22 cellular contexts compared by ENCODE assay signal in the genomic region with DNA sequence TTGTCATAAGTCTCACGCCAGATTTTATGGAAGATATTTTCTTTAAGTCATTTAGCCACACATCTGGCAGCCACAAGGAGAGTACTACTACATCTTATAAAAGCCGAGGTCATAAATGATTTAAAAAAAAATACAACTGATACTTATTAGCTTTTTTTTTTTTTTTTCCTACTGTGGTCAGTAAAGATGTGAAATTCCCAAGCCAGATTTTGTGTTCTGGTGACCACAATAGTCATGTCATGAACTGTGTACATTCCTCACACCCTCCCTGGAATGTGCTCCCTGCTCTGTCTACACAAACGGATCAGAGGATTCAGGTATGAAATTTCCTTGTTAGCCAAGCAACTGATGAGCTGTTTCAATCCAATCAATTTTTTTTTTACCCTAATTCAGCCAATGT. TPM values are rescaled to one million over a fixed set of nuclear protein-coding genes. Genes with fewer than 3 reads are reported as not detected.
DNase-seq lines count a peak whose midpoint lies in the region; ATAC-seq and TF ChIP-seq lines count a peak whose summit lies in the region.
"Had no signal": no experiment of that assay in that cellular context is flagged by ENCODE, and none has a peak within 500 bp of the region (broad histone marks: within the 10 kb centered on the region; RNA-seq: fewer than 3 reads in every experiment).

No MANE protein-coding gene starts in this region.

- no peak for TF ChIP-seq POLR2A in transverse colon (IDR thresholded peaks at IDR 0.05)

- no peak overlapping the region for H3K4me3 Mint-ChIP-seq in WTC11
- H3K4me3 Mint-ChIP-seq: natural killer cell treated with Interleukin-12 subunit alpha and Interleukin-12 subunit beta and Interleukin-15 and Interleukin-18, amount 100 ng/mL, for 72 hours had no signal

- peak overlapping the region; percentile 69 for H3K27ac ChIP-seq in cardiac muscle cell
- no peak overlapping the region for H3K27ac ChIP-seq in right cardiac atrium (ENCODE audit: low read length)
- no peak overlapping the region for H3K27ac ChIP-seq in transverse colon
- H3K27ac ChIP-seq: tibial artery had no signal

- TF ChIP-seq EP300 in transverse colon (IDR thresholded peaks at IDR 0.05; ENCODE audit: low read depth) = no peak

- intact Hi-C loops in right cardiac atrium (cut with DNase I) = no loop called here
- intact Hi-C loops in transverse colon (cut with DNase I; ENCODE audit: low total_unique reads) = no loop called here

- peaks cover 3% of the 10 kb centered on the region for H3K4me1 Mint-ChIP-seq in WTC11

- CTCF ChIA-PET in WTC11 (lab: Charles Lee) = interaction anchor here (0.8 kb wide), 1 partner anchor 48 kb away, joined by 3 read pairs; no protein-coding TSS in a partner anchor

- no peak overlapping the region for H3K4me3 ChIP-seq in cardiac muscle cell
- no peak overlapping the region for H3K4me3 ChIP-seq in right cardiac atrium (ENCODE audit: low read length)
- no peak overlapping the region for H3K4me3 ChIP-seq in fibroblast of villous mesenchyme (ENCODE audit: low read depth, low read length)
- no peak overlapping the region for H3K4me3 ChIP-seq in transverse colon
- H3K4me3 ChIP-seq: K562, tibial artery had no signal

- no peak overlapping the region for H3K27ac Mint-ChIP-seq in WTC11
- H3K27ac Mint-ChIP-seq: natural killer cell treated with Interleukin-12 subunit alpha and Interleukin-12 subunit beta and Interleukin-15 and Interleukin-18, amount 100 ng/mL, for 72 hours; progenitor cell of endocrine pancreas had no signal

- 50% methylated on average over 3 of the region's 3 CpGs for WGBS in right cardiac atrium
- WGBS in transverse colon (ENCODE audit: low coverage in 1 of 2), 2 donors = 48 to 56% methylated on average over 3 of the region's 3 CpGs

- H3K27me3 ChIP-seq in cardiac muscle cell (no peaks in the 10 kb centered on the region), right cardiac atrium (ENCODE audit: control insufficient read depth, insufficient read depth) (no peaks in the 10 kb centered on the region), transverse colon (no peaks in the 10 kb centered on the region)
- H3K27me3 ChIP-seq: tibial artery had no signal

- in situ Hi-C loops in transverse colon (cut with MboI; ENCODE audit: low pct_ligation_motif_present in 1 of 4, low pct_unique_long_range_greater_than_20kb in 1 of 4, low sequenced_read_pairs in 3 of 4) = no loop called here

- H3K9me3 Mint-ChIP-seq in WTC11 = no peaks in the 10 kb centered on the region

- DNase-seq in cardiac muscle cell (ENCODE audit: low read depth in 1 of 2, low spot score in 1 of 2) (peak in 1 of 2 donors; percentile 51), right cardiac atrium (no peak), fibroblast of villous mesenchyme (ENCODE audit: low read depth) (peak; percentile 76), WTC11 (ENCODE audit: low spot score) (no peak), transverse colon (no peak)
- no peak for DNase-seq in activated CD4-positive, alpha-beta T cell treated with anti-CD3 and anti-CD28 coated beads, Interleukin-2, amount 50 U/mL, for 1 hour
- DNase-seq in activated naive CD4-positive, alpha-beta T cell treated with anti-CD3 and anti-CD28 coated beads, Interleukin-2, amount 50 U/mL, for 16 hours = no peak
- DNase-seq: 8988T; activated gamma-delta T cell; aorta; cortex of kidney; head of caudate nucleus; NCI-H1092; NCI-H526 treated with DMSO at 0.1 percent for 48 hours; stimulated activated naive CD4-positive, alpha-beta T cell; T-helper 9 cell; tibial artery had no signal

- TF ChIP-seq CTCF in cardiac muscle cell (IDR thresholded peaks at IDR 0.05; ENCODE audit: low read depth, low read length) (no peak), fibroblast of villous mesenchyme (IDR thresholded peaks at IDR 0.05; ENCODE audit: insufficient read depth, low read depth, low read length) (no peak), WTC11 (IDR thresholded peaks at IDR 0.05) (no peak), transverse colon (IDR thresholded peaks at IDR 0.05) (no peak)

- POLR2A ChIA-PET in WTC11 (lab: Charles Lee) = interaction anchor here (0.5 kb wide), 1 partner anchor 18 kb away, joined by 3 read pairs; no protein-coding TSS in a partner anchor

- no peaks in the 10 kb centered on the region for H3K36me3 Mint-ChIP-seq in WTC11
- H3K36me3 Mint-ChIP-seq: natural killer cell treated with Interleukin-12 subunit alpha and Interleukin-12 subunit beta and Interleukin-15 and Interleukin-18, amount 100 ng/mL, for 72 hours had no signal

- no peaks in the 10 kb centered on the region for H3K27me3 Mint-ChIP-seq in WTC11 (ENCODE audit: low read depth)
- H3K27me3 Mint-ChIP-seq: natural killer cell treated with Interleukin-12 subunit alpha and Interleukin-12 subunit beta and Interleukin-15 and Interleukin-18, amount 100 ng/mL, for 72 hours; progenitor cell of endocrine pancreas had no signal

- no peaks in the 10 kb centered on the region for H3K36me3 ChIP-seq in cardiac muscle cell
- H3K36me3 ChIP-seq in transverse colon = no peaks in the 10 kb centered on the region
- H3K36me3 ChIP-seq: tibial artery had no signal

- H3K9me3 ChIP-seq in cardiac muscle cell (ENCODE audit: low read depth) (no peaks in the 10 kb centered on the region), right cardiac atrium (ENCODE audit: control insufficient read depth, low read length) (no peaks in the 10 kb centered on the region), transverse colon (no peaks in the 10 kb centered on the region)
- H3K9me3 ChIP-seq: tibial artery had no signal

- H3K4me1 ChIP-seq in cardiac muscle cell (ENCODE audit: low read depth) (peaks cover 54% of the 10 kb centered on the region), right cardiac atrium (ENCODE audit: control insufficient read depth, insufficient read depth, low read length) (no peaks in the 10 kb centered on the region), transverse colon (no peaks in the 10 kb centered on the region)
- H3K4me1 ChIP-seq: tibial artery had no signal

- ATAC-seq in right cardiac atrium (no peak), SK-N-SH treated with all-trans-retinoic acid at 6 μM for 48 hours (no peak), WTC11 (no peak)
- ATAC-seq: K562; natural killer cell treated with Interleukin-12 subunit alpha and Interleukin-12 subunit beta and Interleukin-15 and Interleukin-18, amount 100 ng/mL, for 72 hours had no signal

TF ChIP-seq in SK-N-SH treated with all-trans-retinoic acid at 6 μM for 48 hours, 23 proteins besides CTCF, POLR2A, EP300 and RAD21:
- TF ChIP-seq TCF4 (CRISPR knock-in tag; IDR thresholded peaks at IDR 0.05; ENCODE audit: borderline replicate concordance) = 0 out of 2 replicates have a peak, but pooled peaks have one; percentile 20
- TF ChIP-seq, protein P1, sequence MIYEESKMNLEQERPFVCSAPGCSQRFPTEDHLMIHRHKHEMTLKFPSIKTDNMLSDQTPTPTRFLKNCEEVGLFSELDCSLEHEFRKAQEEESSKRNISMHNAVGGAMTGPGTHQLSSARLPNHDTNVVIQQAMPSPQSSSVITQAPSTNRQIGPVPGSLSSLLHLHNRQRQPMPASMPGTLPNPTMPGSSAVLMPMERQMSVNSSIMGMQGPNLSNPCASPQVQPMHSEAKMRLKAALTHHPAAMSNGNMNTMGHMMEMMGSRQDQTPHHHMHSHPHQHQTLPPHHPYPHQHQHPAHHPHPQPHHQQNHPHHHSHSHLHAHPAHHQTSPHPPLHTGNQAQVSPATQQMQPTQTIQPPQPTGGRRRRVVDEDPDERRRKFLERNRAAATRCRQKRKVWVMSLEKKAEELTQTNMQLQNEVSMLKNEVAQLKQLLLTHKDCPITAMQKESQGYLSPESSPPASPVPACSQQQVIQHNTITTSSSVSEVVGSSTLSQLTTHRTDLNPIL (CRISPR knock-in tag; IDR thresholded peaks at IDR 0.05; ENCODE audit: low read depth) = no peak

TF ChIP-seq in WTC11, 78 proteins besides CTCF, POLR2A, EP300 and RAD21:
- TF ChIP-seq PREB (CRISPR knock-in tag; IDR thresholded peaks at IDR 0.05; ENCODE audit: borderline replicate concordance) = no peak
- TF ChIP-seq, protein P2, sequence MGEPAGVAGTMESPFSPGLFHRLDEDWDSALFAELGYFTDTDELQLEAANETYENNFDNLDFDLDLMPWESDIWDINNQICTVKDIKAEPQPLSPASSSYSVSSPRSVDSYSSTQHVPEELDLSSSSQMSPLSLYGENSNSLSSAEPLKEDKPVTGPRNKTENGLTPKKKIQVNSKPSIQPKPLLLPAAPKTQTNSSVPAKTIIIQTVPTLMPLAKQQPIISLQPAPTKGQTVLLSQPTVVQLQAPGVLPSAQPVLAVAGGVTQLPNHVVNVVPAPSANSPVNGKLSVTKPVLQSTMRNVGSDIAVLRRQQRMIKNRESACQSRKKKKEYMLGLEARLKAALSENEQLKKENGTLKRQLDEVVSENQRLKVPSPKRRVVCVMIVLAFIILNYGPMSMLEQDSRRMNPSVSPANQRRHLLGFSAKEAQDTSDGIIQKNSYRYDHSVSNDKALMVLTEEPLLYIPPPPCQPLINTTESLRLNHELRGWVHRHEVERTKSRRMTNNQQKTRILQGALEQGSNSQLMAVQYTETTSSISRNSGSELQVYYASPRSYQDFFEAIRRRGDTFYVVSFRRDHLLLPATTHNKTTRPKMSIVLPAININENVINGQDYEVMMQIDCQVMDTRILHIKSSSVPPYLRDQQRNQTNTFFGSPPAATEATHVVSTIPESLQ (CRISPR knock-in tag; IDR thresholded peaks at IDR 0.05) = no peak

RNA-seq across cellular contexts. Expression of gene CHRM2, which starts 54.7 kb away (rescaled TPM):
- 75.3 and 79.8 TPM in 2 replicates for total RNA-seq in cardiac muscle cell
- 25.3 and 37.5 TPM in 2 replicates for polyA plus RNA-seq in cardiac muscle cell
- 100 to 1,000 TPM in 2 of 4 donors, 10 to 100 TPM in 2; 50.3 to 140 (median 104) TPM for total RNA-seq in right cardiac atrium
- polyA plus RNA-seq in right cardiac atrium = 38.1 TPM
- 28.9 and 74.4 TPM in 2 replicates for total RNA-seq in fibroblast of villous mesenchyme
- 0.05 to 0.76 TPM (median 0.15 TPM) in 3 replicates for total RNA-seq in WTC11 (2021)
- total RNA-seq in transverse colon = 10 to 100 TPM in 2 of 4 donors, 1 to 10 TPM in 2; 6.6 to 29.5 (median 10.7) TPM
- total RNA-seq: aorta; endothelial cell of umbilical vein; K562; natural killer cell treated with Interleukin-12 subunit alpha and Interleukin-12 subunit beta and Interleukin-15 and Interleukin-18, amount 100 ng/mL, for 72 hours; progenitor cell of endocrine pancreas had no signal
- polyA plus RNA-seq: endothelial cell of umbilical vein, K562 had no signal
